10 cellular contexts compared by ENCODE assay signal in the genomic region with DNA sequence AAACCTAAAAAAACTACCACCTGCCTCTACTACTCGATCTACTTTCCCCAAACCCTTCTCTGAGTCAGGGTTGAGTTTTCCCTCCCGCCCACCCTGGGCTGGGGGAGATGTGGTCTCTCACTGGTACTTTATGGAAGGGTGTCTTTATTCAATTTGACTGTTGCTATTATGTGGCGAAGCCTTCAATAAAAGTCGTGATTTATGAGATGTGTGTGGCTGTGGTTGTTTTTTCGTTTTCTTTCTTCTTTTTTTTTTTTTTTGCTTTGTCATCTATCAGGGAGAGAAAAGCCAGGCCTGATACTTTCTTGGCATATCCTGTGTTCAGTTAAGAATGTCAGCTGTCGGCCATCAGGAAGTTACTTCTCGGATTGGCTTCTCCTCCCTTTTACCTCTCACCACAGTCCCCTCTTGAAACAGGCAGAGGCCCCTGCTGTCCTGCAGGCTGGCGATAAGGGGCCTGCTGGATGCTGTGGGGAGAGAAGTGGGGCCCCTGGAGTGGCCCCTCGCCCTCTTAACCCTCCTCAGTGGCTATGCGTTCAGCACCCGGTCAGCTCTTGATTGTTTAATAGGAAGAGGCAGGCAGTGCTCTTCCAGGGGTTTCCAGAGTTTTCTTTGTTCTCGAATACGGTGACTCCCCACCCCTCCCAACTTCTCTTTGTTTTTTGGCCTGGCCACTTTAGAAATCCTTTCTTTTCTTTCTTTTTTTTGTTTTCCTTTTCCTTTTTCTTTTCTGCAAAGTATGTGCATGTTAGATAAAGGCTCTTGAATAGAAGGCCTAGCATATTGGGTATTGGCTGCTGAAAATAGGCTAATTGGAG.
DNase-seq lines count a peak whose midpoint lies in the region; ATAC-seq and TF ChIP-seq lines count a peak whose summit lies in the region.
"Had no signal": no experiment of that assay in that cellular context is flagged by ENCODE, and none has a peak within 500 bp of the region (broad histone marks: within the 10 kb centered on the region; RNA-seq: fewer than 3 reads in every experiment).

No MANE protein-coding gene starts in this region.

- H3K9me3 ChIP-seq in BLaER1: peaks cover 22% of the 10 kb centered on the region

- no peak overlapping the region; the same call in 1 of the 2 replicates for H3K9ac ChIP-seq in BLaER1

- peaks cover 40% of the 10 kb centered on the region for H3K4me1 ChIP-seq in BLaER1

- H3K27ac ChIP-seq in BLaER1: peak overlapping the region; percentile 68

- H3K4me1 Mint-ChIP-seq in chondrocyte (ENCODE audit: low read depth) (peaks cover 14% of the 10 kb centered on the region), naive B cell (peaks cover 34 to 53% (median 41%) of the 10 kb centered on the region in 3 donors)

- H3K4me3 Mint-ChIP-seq in chondrocyte (ENCODE audit: unreplicated experiment) (no peak overlapping the region), naive B cell (peak overlapping the region in 6 of 8 donors; percentile 4 to 77 (median 38))

- H3K4me2 ChIP-seq in BLaER1: peak overlapping the region; percentile 64

- no peaks in the 10 kb centered on the region for H3K27me3 ChIP-seq in BLaER1

- H3K27ac Mint-ChIP-seq in chondrocyte (ENCODE audit: unreplicated experiment) (peak overlapping the region; percentile 14), naive B cell (peak overlapping the region; percentile 36 to 94 (median 58))

- H3K9me3 Mint-ChIP-seq in chondrocyte (ENCODE audit: low read depth) (peaks cover 6% of the 10 kb centered on the region), naive B cell (peaks cover 0 to 7% (median 4%) of the 10 kb centered on the region in 7 donors)

- H3K4me3 ChIP-seq in BLaER1: no peak overlapping the region
- H3K4me3 ChIP-seq: lung had no signal

- peaks cover 99% of the 10 kb centered on the region for H4K20me1 ChIP-seq in BLaER1

- H3K36me3 ChIP-seq in BLaER1: peaks cover 93% of the 10 kb centered on the region

- no peak for TF ChIP-seq CTCF in chondrocyte (IDR thresholded peaks at IDR 0.05)

- H3K36me3 Mint-ChIP-seq in chondrocyte (ENCODE audit: low read depth): no peaks in the 10 kb centered on the region
- peaks cover 6 to 7% of the 10 kb centered on the region in 2 donors for H3K36me3 Mint-ChIP-seq in naive B cell

- DNase-seq in LHCN-M2 (ENCODE audit: low read depth) (peak; percentile 69), chondrocyte (ENCODE audit: low spot score) (no peak), naive B cell (no peak), NCI-H446 (lab: John Stamatoyannopoulos, UW) (no peak), middle frontal gyrus (ENCODE audit: extremely low spot score, low spot score) (no peak), hippocampal formation (lab: John Stamatoyannopoulos, UW) (no peak), anterior cingulate cortex (lab: John Stamatoyannopoulos, UW) (no peak)
- DNase-seq: aorta had no signal

- no peak for ATAC-seq in naive B cell (ENCODE audit: low read depth in 2 of 2)

- H3K27me3 Mint-ChIP-seq in chondrocyte (ENCODE audit: low read depth) (no peaks in the 10 kb centered on the region), naive B cell (no peaks in the 10 kb centered on the region)
